In the genomic region with DNA sequence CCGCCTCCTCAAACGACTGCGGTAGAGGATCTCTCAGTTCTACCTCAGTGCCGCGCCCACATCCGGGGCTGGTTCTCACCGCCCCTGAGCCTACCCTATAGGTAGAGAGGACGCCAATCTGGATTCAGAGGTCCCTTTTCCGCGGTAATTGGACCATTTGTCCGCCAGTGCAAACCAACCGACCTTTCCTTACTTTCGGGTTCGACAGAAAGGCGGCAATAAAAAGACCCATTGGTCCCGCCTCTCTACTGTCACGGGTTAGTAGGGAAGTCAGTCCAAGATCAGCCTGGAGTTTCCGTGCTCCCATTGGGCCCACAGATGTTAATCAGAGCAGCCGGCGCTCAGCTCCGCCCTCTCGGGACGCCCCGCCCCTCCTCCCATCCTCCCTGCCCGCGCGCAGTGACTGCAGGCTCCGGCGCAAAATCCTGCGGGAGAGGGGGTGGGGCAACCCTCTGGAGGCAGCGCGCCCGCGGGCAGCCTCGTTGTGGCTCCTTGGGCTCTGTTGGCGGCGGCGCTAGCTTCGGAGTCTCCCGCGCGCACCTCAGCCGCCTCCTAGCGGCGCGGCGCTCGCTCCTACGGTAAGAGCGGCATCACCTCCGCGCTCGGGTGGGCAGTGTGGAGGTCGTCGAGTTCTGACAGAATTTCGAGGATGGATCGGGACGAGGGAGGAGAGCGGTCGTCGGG, we compare ENCODE assay signal across 1 cellular context.
A peak's percentile ranks its signal among the peaks of the same experiment; 100 is the strongest.
TF ChIP-seq lines count a peak whose summit lies in the region.

A gene (plus strand): TSS at position 380 of the 684 bp plus-strand sequence.
A gene with protein sequence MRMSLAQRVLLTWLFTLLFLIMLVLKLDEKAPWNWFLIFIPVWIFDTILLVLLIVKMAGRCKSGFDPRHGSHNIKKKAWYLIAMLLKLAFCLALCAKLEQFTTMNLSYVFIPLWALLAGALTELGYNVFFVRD (minus strand): TSS at position 41 of the 684 bp plus-strand sequence. CDS start 4,061 bp downstream, outside the sequence.

TF ChIP-seq in GM12878, 131 proteins besides CTCF, POLR2A, EP300 and RAD21 (continued from another document and continues in another):
- TF ChIP-seq KLF5 (IDR thresholded peaks at IDR 0.05; ENCODE audit: partially characterized antibody) (peak; percentile 85), CREB1 (IDR thresholded peaks at IDR 0.05; ENCODE audit: low read depth) (peak; percentile 69), MTA3 (IDR thresholded peaks at IDR 0.05; ENCODE audit: borderline replicate concordance, low read length) (no peak), PML (IDR thresholded peaks at IDR 0.05; ENCODE audit: low read length) (peak; percentile 29; the same call in 1 of the 2 replicates), EGR1 (IDR thresholded peaks at IDR 0.05; ENCODE audit: borderline replicate concordance in 1 of 2, low read depth in 2 of 2, low read length in 2 of 2) (0 out of 3 replicates have a peak, but pooled peaks of 1 of the 2 experiments have one; percentile 30), RFX5 (IDR thresholded peaks at IDR 0.05; ENCODE audit: low read depth, low read length) (peak; percentile 46; the same call in 1 of the 2 replicates), SREBF1 (IDR thresholded peaks at IDR 0.05; ENCODE audit: low read length) (no peak), MEF2B (IDR thresholded peaks at IDR 0.05; ENCODE audit: partially characterized antibody, poor library complexity, severe bottlenecking) (no peak), EZH2 (IDR thresholded peaks at IDR 0.05; ENCODE audit: borderline replicate concordance, control insufficient read depth, low read depth, low read length) (no peak), HDAC6 (IDR thresholded peaks at IDR 0.05; ENCODE audit: unreplicated experiment) (no peak), ATF7 (IDR thresholded peaks at IDR 0.05; ENCODE audit: low read depth) (peak; percentile 70), FOXK2 (IDR thresholded peaks at IDR 0.05) (no peak), IRF4 (IDR thresholded peaks at IDR 0.05; ENCODE audit: low read depth, low read length) (no peak)
- TF ChIP-seq, protein P1, sequence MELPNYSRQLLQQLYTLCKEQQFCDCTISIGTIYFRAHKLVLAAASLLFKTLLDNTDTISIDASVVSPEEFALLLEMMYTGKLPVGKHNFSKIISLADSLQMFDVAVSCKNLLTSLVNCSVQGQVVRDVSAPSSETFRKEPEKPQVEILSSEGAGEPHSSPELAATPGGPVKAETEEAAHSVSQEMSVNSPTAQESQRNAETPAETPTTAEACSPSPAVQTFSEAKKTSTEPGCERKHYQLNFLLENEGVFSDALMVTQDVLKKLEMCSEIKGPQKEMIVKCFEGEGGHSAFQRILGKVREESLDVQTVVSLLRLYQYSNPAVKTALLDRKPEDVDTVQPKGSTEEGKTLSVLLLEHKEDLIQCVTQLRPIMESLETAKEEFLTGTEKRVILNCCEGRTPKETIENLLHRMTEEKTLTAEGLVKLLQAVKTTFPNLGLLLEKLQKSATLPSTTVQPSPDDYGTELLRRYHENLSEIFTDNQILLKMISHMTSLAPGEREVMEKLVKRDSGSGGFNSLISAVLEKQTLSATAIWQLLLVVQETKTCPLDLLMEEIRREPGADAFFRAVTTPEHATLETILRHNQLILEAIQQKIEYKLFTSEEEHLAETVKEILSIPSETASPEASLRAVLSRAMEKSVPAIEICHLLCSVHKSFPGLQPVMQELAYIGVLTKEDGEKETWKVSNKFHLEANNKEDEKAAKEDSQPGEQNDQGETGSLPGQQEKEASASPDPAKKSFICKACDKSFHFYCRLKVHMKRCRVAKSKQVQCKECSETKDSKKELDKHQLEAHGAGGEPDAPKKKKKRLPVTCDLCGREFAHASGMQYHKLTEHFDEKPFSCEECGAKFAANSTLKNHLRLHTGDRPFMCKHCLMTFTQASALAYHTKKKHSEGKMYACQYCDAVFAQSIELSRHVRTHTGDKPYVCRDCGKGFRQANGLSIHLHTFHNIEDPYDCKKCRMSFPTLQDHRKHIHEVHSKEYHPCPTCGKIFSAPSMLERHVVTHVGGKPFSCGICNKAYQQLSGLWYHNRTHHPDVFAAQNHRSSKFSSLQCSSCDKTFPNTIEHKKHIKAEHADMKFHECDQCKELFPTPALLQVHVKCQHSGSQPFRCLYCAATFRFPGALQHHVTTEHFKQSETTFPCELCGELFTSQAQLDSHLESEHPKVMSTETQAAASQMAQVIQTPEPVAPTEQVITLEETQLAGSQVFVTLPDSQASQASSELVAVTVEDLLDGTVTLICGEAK (IDR thresholded peaks at IDR 0.05; ENCODE audit: borderline replicate concordance), result peak; percentile 90
- TF ChIP-seq, protein P2, sequence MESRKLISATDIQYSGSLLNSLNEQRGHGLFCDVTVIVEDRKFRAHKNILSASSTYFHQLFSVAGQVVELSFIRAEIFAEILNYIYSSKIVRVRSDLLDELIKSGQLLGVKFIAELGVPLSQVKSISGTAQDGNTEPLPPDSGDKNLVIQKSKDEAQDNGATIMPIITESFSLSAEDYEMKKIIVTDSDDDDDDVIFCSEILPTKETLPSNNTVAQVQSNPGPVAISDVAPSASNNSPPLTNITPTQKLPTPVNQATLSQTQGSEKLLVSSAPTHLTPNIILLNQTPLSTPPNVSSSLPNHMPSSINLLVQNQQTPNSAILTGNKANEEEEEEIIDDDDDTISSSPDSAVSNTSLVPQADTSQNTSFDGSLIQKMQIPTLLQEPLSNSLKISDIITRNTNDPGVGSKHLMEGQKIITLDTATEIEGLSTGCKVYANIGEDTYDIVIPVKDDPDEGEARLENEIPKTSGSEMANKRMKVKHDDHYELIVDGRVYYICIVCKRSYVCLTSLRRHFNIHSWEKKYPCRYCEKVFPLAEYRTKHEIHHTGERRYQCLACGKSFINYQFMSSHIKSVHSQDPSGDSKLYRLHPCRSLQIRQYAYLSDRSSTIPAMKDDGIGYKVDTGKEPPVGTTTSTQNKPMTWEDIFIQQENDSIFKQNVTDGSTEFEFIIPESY (IDR thresholded peaks at IDR 0.05), result no peak; the same call in 1 of the 2 replicates
- TF ChIP-seq, protein P3, sequence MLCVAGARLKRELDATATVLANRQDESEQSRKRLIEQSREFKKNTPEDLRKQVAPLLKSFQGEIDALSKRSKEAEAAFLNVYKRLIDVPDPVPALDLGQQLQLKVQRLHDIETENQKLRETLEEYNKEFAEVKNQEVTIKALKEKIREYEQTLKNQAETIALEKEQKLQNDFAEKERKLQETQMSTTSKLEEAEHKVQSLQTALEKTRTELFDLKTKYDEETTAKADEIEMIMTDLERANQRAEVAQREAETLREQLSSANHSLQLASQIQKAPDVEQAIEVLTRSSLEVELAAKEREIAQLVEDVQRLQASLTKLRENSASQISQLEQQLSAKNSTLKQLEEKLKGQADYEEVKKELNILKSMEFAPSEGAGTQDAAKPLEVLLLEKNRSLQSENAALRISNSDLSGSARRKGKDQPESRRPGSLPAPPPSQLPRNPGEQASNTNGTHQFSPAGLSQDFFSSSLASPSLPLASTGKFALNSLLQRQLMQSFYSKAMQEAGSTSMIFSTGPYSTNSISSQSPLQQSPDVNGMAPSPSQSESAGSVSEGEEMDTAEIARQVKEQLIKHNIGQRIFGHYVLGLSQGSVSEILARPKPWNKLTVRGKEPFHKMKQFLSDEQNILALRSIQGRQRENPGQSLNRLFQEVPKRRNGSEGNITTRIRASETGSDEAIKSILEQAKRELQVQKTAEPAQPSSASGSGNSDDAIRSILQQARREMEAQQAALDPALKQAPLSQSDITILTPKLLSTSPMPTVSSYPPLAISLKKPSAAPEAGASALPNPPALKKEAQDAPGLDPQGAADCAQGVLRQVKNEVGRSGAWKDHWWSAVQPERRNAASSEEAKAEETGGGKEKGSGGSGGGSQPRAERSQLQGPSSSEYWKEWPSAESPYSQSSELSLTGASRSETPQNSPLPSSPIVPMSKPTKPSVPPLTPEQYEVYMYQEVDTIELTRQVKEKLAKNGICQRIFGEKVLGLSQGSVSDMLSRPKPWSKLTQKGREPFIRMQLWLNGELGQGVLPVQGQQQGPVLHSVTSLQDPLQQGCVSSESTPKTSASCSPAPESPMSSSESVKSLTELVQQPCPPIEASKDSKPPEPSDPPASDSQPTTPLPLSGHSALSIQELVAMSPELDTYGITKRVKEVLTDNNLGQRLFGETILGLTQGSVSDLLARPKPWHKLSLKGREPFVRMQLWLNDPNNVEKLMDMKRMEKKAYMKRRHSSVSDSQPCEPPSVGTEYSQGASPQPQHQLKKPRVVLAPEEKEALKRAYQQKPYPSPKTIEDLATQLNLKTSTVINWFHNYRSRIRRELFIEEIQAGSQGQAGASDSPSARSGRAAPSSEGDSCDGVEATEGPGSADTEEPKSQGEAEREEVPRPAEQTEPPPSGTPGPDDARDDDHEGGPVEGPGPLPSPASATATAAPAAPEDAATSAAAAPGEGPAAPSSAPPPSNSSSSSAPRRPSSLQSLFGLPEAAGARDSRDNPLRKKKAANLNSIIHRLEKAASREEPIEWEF (IDR thresholded peaks at IDR 0.05; ENCODE audit: insufficient replicate concordance, low read depth, low read length), result no peak
- TF ChIP-seq, protein P4, sequence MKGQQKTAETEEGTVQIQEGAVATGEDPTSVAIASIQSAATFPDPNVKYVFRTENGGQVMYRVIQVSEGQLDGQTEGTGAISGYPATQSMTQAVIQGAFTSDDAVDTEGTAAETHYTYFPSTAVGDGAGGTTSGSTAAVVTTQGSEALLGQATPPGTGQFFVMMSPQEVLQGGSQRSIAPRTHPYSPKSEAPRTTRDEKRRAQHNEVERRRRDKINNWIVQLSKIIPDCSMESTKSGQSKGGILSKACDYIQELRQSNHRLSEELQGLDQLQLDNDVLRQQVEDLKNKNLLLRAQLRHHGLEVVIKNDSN (IDR thresholded peaks at IDR 0.05; ENCODE audit: borderline replicate concordance, extremely low read length, insufficient read depth, low read depth, low read length), result no peak
- TF ChIP-seq, protein P5, sequence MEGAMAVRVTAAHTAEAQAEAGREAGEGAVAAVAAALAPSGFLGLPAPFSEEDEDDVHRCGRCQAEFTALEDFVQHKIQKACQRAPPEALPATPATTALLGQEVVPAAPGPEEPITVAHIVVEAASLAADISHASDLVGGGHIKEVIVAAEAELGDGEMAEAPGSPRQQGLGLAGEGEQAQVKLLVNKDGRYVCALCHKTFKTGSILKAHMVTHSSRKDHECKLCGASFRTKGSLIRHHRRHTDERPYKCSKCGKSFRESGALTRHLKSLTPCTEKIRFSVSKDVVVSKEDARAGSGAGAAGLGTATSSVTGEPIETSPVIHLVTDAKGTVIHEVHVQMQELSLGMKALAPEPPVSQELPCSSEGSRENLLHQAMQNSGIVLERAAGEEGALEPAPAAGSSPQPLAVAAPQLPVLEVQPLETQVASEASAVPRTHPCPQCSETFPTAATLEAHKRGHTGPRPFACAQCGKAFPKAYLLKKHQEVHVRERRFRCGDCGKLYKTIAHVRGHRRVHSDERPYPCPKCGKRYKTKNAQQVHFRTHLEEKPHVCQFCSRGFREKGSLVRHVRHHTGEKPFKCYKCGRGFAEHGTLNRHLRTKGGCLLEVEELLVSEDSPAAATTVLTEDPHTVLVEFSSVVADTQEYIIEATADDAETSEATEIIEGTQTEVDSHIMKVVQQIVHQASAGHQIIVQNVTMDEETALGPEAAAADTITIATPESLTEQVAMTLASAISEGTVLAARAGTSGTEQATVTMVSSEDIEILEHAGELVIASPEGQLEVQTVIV (IDR thresholded peaks at IDR 0.05; ENCODE audit: borderline replicate concordance, partially characterized antibody), result peak; percentile 80
- TF ChIP-seq, protein P6, sequence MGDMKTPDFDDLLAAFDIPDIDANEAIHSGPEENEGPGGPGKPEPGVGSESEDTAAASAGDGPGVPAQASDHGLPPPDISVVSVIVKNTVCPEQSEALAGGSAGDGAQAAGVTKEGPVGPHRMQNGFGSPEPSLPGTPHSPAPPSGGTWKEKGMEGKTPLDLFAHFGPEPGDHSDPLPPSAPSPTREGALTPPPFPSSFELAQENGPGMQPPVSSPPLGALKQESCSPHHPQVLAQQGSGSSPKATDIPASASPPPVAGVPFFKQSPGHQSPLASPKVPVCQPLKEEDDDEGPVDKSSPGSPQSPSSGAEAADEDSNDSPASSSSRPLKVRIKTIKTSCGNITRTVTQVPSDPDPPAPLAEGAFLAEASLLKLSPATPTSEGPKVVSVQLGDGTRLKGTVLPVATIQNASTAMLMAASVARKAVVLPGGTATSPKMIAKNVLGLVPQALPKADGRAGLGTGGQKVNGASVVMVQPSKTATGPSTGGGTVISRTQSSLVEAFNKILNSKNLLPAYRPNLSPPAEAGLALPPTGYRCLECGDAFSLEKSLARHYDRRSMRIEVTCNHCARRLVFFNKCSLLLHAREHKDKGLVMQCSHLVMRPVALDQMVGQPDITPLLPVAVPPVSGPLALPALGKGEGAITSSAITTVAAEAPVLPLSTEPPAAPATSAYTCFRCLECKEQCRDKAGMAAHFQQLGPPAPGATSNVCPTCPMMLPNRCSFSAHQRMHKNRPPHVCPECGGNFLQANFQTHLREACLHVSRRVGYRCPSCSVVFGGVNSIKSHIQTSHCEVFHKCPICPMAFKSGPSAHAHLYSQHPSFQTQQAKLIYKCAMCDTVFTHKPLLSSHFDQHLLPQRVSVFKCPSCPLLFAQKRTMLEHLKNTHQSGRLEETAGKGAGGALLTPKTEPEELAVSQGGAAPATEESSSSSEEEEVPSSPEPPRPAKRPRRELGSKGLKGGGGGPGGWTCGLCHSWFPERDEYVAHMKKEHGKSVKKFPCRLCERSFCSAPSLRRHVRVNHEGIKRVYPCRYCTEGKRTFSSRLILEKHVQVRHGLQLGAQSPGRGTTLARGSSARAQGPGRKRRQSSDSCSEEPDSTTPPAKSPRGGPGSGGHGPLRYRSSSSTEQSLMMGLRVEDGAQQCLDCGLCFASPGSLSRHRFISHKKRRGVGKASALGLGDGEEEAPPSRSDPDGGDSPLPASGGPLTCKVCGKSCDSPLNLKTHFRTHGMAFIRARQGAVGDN (IDR thresholded peaks at IDR 0.05), result peak; percentile 13; the same call in 1 of the 2 replicates
- TF ChIP-seq, protein P7, sequence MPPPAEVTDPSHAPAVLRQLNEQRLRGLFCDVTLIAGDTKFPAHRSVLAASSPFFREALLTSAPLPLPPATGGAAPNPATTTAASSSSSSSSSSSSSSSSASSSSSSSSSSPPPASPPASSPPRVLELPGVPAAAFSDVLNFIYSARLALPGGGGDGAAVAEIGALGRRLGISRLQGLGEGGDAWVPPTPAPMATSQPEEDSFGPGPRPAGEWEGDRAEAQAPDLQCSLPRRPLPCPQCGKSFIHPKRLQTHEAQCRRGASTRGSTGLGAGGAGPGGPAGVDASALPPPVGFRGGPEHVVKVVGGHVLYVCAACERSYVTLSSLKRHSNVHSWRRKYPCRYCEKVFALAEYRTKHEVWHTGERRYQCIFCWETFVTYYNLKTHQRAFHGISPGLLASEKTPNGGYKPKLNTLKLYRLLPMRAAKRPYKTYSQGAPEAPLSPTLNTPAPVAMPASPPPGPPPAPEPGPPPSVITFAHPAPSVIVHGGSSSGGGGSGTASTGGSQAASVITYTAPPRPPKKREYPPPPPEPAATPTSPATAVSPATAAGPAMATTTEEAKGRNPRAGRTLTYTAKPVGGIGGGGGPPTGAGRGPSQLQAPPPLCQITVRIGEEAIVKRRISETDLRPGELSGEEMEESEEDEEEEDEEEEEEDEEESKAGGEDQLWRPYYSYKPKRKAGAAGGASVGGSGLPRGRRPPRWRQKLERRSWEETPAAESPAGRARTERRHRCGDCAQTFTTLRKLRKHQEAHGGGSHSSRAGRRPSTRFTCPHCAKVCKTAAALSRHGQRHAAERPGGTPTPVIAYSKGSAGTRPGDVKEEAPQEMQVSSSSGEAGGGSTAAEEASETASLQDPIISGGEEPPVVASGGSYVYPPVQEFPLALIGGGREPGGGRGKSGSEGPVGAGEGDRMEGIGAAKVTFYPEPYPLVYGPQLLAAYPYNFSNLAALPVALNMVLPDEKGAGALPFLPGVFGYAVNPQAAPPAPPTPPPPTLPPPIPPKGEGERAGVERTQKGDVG (CRISPR knock-in tag; IDR thresholded peaks at IDR 0.05), result no peak
- TF ChIP-seq, protein P8, sequence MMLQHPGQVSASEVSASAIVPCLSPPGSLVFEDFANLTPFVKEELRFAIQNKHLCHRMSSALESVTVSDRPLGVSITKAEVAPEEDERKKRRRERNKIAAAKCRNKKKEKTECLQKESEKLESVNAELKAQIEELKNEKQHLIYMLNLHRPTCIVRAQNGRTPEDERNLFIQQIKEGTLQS (IDR thresholded peaks at IDR 0.05; ENCODE audit: borderline replicate concordance, extremely low read depth, low read depth, low read length), result no peak
- TF ChIP-seq, protein P9, sequence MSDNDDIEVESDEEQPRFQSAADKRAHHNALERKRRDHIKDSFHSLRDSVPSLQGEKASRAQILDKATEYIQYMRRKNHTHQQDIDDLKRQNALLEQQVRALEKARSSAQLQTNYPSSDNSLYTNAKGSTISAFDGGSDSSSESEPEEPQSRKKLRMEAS (IDR thresholded peaks at IDR 0.05; ENCODE audit: low read depth, low read length), result no peak
